12 cellular contexts compared by ENCODE assay signal in the genomic region with DNA sequence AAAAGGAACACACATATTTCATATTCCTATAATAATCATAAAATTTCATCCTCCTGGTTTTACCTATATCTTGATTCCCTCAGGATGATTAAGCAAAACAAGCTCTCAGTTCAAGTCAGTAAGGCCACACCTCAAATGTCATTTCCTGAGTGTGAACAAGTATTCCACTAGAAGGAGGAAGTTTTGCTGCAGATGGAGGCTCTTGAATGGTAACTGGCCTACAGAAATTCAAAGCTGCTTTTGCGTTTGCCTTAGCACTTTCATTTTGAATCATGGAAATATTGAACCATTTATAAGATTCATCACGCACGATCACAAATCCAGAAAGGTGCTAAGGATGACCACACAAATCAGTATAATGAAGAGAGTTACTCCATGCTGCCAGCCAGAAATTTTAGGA.
DNase-seq lines count a peak whose midpoint lies in the region; ATAC-seq and TF ChIP-seq lines count a peak whose summit lies in the region.
"Had no signal": no experiment of that assay in that cellular context is flagged by ENCODE, and none has a peak within 500 bp of the region (broad histone marks: within the 10 kb centered on the region; RNA-seq: fewer than 3 reads in every experiment).

No MANE protein-coding gene starts in this region.

- peak; percentile 37 for ATAC-seq in HG03108 (IDR thresholded peaks at IDR 0.05; ENCODE audit: unreplicated experiment)
- ATAC-seq in PC-3, result no peak

- WGBS in mammary epithelial cell (ENCODE audit: low coverage, missing lambda C conversion rate), result 100% methylated on average over 3 of the region's 3 CpGs

- H3K79me2 ChIP-seq in mammary epithelial cell (ENCODE audit: insufficient read depth, low read length) (no peaks in the 10 kb centered on the region), PC-3 (ENCODE audit: low read length) (no peaks in the 10 kb centered on the region)

- TF ChIP-seq CTCF in mammary epithelial cell (conservative IDR thresholded peaks at IDR 0.05 in 1 of 2, IDR thresholded peaks at IDR 0.05 in 1 of 2; ENCODE audit: extremely low read depth in 1 of 2, insufficient read depth in 1 of 2, low read depth in 1 of 2, low read length in 2 of 2) (no peak), MCF 10A (IDR thresholded peaks at IDR 0.05; ENCODE audit: unreplicated experiment) (no peak), PC-3 (conservative IDR thresholded peaks at IDR 0.05; ENCODE audit: low read depth, low read length) (no peak), A673 (conservative IDR thresholded peaks at IDR 0.05; ENCODE audit: low read depth, low read length) (no peak)

- no peaks in the 10 kb centered on the region for H3F3A ChIP-seq in PC-3 (ENCODE audit: low read length, unreplicated experiment)

- H3K27ac ChIP-seq in mammary epithelial cell (ENCODE audit: insufficient read depth, low read depth, low read length), result no peak overlapping the region
- peak overlapping the region; percentile 65 for H3K27ac ChIP-seq in PC-3 (ENCODE audit: low read length)
- no peak overlapping the region for H3K27ac ChIP-seq in A673 (ENCODE audit: low read depth, low read length, poor library complexity, severe bottlenecking)
- H3K27ac ChIP-seq: ovary had no signal

- H3K9me2 ChIP-seq in PC-3 (replicated peaks; ENCODE audit: low read length), result no peaks in the 10 kb centered on the region

- BruUV-seq in mammary epithelial cell (replicated peaks; lab: Mats Ljungman, UMichigan) (no TSS peak), MCF 10A (replicated peaks; lab: Mats Ljungman, UMichigan) (no TSS peak), PC-3 (replicated peaks; lab: Mats Ljungman, UMichigan) (no TSS peak), A673 (replicated peaks; lab: Mats Ljungman, UMichigan) (no TSS peak)

- no peak overlapping the region for H3K4me3 Mint-ChIP-seq in MCF 10A (ENCODE audit: unreplicated experiment)
- H3K4me3 Mint-ChIP-seq: activated naive CD8-positive, alpha-beta T cell treated with anti-CD3 and anti-CD28 coated beads, Interleukin-2, amount 10 ng/mL, durations not matched to agents 7 days and 5 days had no signal

- H3K27ac Mint-ChIP-seq in MCF 10A (ENCODE audit: low read depth, unreplicated experiment), result no peak overlapping the region
- H3K27ac Mint-ChIP-seq: activated naive CD8-positive, alpha-beta T cell treated with anti-CD3 and anti-CD28 coated beads, Interleukin-2, amount 10 ng/mL, durations not matched to agents 7 days and 5 days had no signal

- H3K4me1 ChIP-seq in mammary epithelial cell (ENCODE audit: insufficient read depth, low read length) (peaks cover 6% of the 10 kb centered on the region), PC-3 (ENCODE audit: insufficient read depth, low read length) (peaks cover 25% of the 10 kb centered on the region), A673 (ENCODE audit: insufficient read depth, low read length, poor library complexity, severe bottlenecking) (no peaks in the 10 kb centered on the region)

- H3K27me3 Mint-ChIP-seq in MCF 10A (ENCODE audit: insufficient read depth, unreplicated experiment), result no peaks in the 10 kb centered on the region
- H3K27me3 Mint-ChIP-seq: activated naive CD8-positive, alpha-beta T cell treated with anti-CD3 and anti-CD28 coated beads, Interleukin-2, amount 10 ng/mL, durations not matched to agents 7 days and 5 days had no signal

- dilution Hi-C loops in mammary epithelial cell (cut with HindIII; ENCODE audit: low sequenced_read_pairs), result no loop called here

- intact Hi-C loops in mammary epithelial cell (cut with micrococcal nuclease) (no loop called here), MCF 10A (cut with micrococcal nuclease) (no loop called here), PC-3 (cut with micrococcal nuclease) (no loop called here), head of caudate nucleus (cut with DNase I) (no loop called here), A673 (cut with micrococcal nuclease; ENCODE audit: unreplicated experiment) (no loop called here), cardiac septum (cut with DNase I) (loop anchor here (10.0 kb wide), 1 partner anchor 96 kb away; no protein-coding TSS in a partner anchor)

- POLR2A ChIA-PET in MCF 10A (lab: Yijun Ruan, JAX) (no interaction called here), PC-3 (lab: Charles Lee; ENCODE audit: unreplicated experiment) (no interaction called here), A673 (lab: Charles Lee; ENCODE audit: low non-redundant PET) (no interaction called here)

- H3K9me3 Mint-ChIP-seq in MCF 10A (ENCODE audit: unreplicated experiment), result no peaks in the 10 kb centered on the region
- H3K9me3 Mint-ChIP-seq: activated naive CD8-positive, alpha-beta T cell treated with anti-CD3 and anti-CD28 coated beads, Interleukin-2, amount 10 ng/mL, durations not matched to agents 7 days and 5 days had no signal

- H4K20me1 ChIP-seq in mammary epithelial cell (ENCODE audit: insufficient read depth, low read length) (no peaks in the 10 kb centered on the region), PC-3 (ENCODE audit: low read length) (no peaks in the 10 kb centered on the region)

- H3K4me3 ChIP-seq in mammary epithelial cell (replicated peaks in 1 of 3; ENCODE audit: insufficient read depth in 1 of 3, low read depth in 2 of 3, low read length in 3 of 3), result no peak overlapping the region
- H3K4me3 ChIP-seq in PC-3 (ENCODE audit: low read length), result no peak overlapping the region
- no peak overlapping the region for H3K4me3 ChIP-seq in A673 (ENCODE audit: low read depth, low read length, poor library complexity, severe bottlenecking)
- H3K4me3 ChIP-seq: ovary had no signal

- H3K36me3 ChIP-seq in mammary epithelial cell (ENCODE audit: insufficient read depth, low read length) (no peaks in the 10 kb centered on the region), PC-3 (ENCODE audit: low read depth, low read length) (no peaks in the 10 kb centered on the region), A673 (ENCODE audit: insufficient read depth, low read length, poor library complexity, severe bottlenecking) (no peaks in the 10 kb centered on the region)
- H3K36me3 ChIP-seq: ovary had no signal

- H3K36me3 Mint-ChIP-seq in MCF 10A (ENCODE audit: insufficient read depth, unreplicated experiment), result no peaks in the 10 kb centered on the region

- H3K9ac ChIP-seq in mammary epithelial cell (ENCODE audit: insufficient read depth, low read length) (no peak overlapping the region), PC-3 (ENCODE audit: low read length) (no peak overlapping the region)

- DNase-seq in mammary epithelial cell (no peak), MCF 10A (ENCODE audit: unreplicated experiment) (no peak), PC-3 (peak; percentile 47), GF-D8 (lab: John Stamatoyannopoulos, UW) (no peak), head of caudate nucleus (no peak), A673 (ENCODE audit: low spot score) (no peak), cardiac septum (ENCODE audit: low spot score) (no peak)
- DNase-seq: activated naive CD8-positive, alpha-beta T cell treated with anti-CD3 and anti-CD28 coated beads, Interleukin-2, amount 10 ng/mL, durations not matched to agents 7 days and 5 days; DND-41; ovary; T-helper 9 cell had no signal

- H2AFZ ChIP-seq in mammary epithelial cell (ENCODE audit: low read depth, low read length) (peak overlapping the region; percentile 31), PC-3 (ENCODE audit: low read length) (peak overlapping the region; percentile 42; the same call in 1 of the 2 replicates)

- in situ Hi-C loops in mammary epithelial cell (cut with MboI; ENCODE audit: low sequenced_read_pairs in 2 of 2), result no loop called here

- CTCF ChIA-PET in mammary epithelial cell (lab: Charles Lee; ENCODE audit: low non-redundant PET), result no interaction called here
- CTCF ChIA-PET in MCF 10A (lab: Yijun Ruan, JAX), result no interaction called here
- CTCF ChIA-PET in PC-3 (lab: Charles Lee), result no interaction called here
- CTCF ChIA-PET in A673 (lab: Charles Lee), result no interaction called here

- H3K27me3 ChIP-seq in mammary epithelial cell (ENCODE audit: insufficient read depth, low read length) (no peaks in the 10 kb centered on the region), PC-3 (ENCODE audit: low read length) (no peaks in the 10 kb centered on the region), A673 (replicated peaks; ENCODE audit: insufficient read depth, low read depth, low read length, poor library complexity) (no peaks in the 10 kb centered on the region)
- H3K27me3 ChIP-seq: ovary had no signal

- H3K9me3 ChIP-seq in mammary epithelial cell (replicated peaks; ENCODE audit: insufficient read depth, low read length), result no peaks in the 10 kb centered on the region
- H3K9me3 ChIP-seq in PC-3 (ENCODE audit: low read length), result no peaks in the 10 kb centered on the region
- no peaks in the 10 kb centered on the region for H3K9me3 ChIP-seq in A673 (ENCODE audit: low read depth, low read length, poor library complexity, severe bottlenecking)
- H3K9me3 ChIP-seq: ovary had no signal

- no peaks in the 10 kb centered on the region for H3K4me1 Mint-ChIP-seq in MCF 10A (ENCODE audit: insufficient read depth, unreplicated experiment)

- H3K4me2 ChIP-seq in mammary epithelial cell (ENCODE audit: insufficient read depth, low read depth, low read length) (no peak overlapping the region), PC-3 (ENCODE audit: low read length) (peak overlapping the region; percentile 37; the same call in 1 of the 2 replicates)
